In genomic region chr5:79831910-79832309, GRCh38 we compare ENCODE assay signal across 1 cellular context.
TF ChIP-seq lines count a peak whose summit lies in the region.

No MANE protein-coding gene starts in this region.

TF ChIP-seq in GM23338, 12 proteins besides CTCF, POLR2A, EP300 and RAD21 (continued from another document):
- no peak for TF ChIP-seq ZNF462 (CRISPR knock-in tag; IDR thresholded peaks at IDR 0.05)
- no peak for TF ChIP-seq ETS1 (IDR thresholded peaks at IDR 0.05)
- TF ChIP-seq POLR2AphosphoS5 (IDR thresholded peaks at IDR 0.05; ENCODE audit: low read depth), result no peak
- TF ChIP-seq NANOG (IDR thresholded peaks at IDR 0.05; ENCODE audit: borderline replicate concordance), result no peak
- no peak for TF ChIP-seq REST (IDR thresholded peaks at IDR 0.05; ENCODE audit: unreplicated experiment)
- no peak for TF ChIP-seq ZNF331 (CRISPR knock-in tag; IDR thresholded peaks at IDR 0.05; ENCODE audit: low read depth)
- TF ChIP-seq STAT1 (IDR thresholded peaks at IDR 0.05; ENCODE audit: unreplicated experiment), result no peak
TF ChIP-seq in GM23338: peak in this region for 0.
